ENCODE assay signal across 1 cellular context in genomic region chr3:171924864-171925263, GRCh38.
DNase-seq lines count a peak whose midpoint lies in the region; ATAC-seq, FAIRE-seq and TF ChIP-seq lines count a peak whose summit lies in the region.
"Not testable (repeated sequence)": the region's sequence is repeated elsewhere in the genome, so short reads cannot be mapped to it uniquely, and the experiment has no call there.

No MANE protein-coding gene starts in this region.

- not testable (repeated sequence) for H3K27me3 ChIP-seq in K562 (ENCODE audit: control insufficient read depth in 2 of 2, insufficient read depth in 2 of 2, low read length in 2 of 2)

- not testable (repeated sequence) for H3K79me2 ChIP-seq in K562 (ENCODE audit: control insufficient read depth, insufficient read depth, low read length)

- not testable (repeated sequence) for H4K20me1 ChIP-seq in K562 (replicated peaks; ENCODE audit: control insufficient read depth, insufficient read depth, low read length)

- not testable (repeated sequence) for H3K9ac ChIP-seq in K562 (ENCODE audit: insufficient read depth in 1 of 2, low read depth in 2 of 2, low read length in 2 of 2)

- H3K9me3 ChIP-seq in K562 (replicated peaks; ENCODE audit: control insufficient read depth, insufficient read depth, low read depth, low read length), result not testable (repeated sequence)

- not testable (repeated sequence) for TF ChIP-seq EP300 in K562 (IDR thresholded peaks at IDR 0.05; ENCODE audit: low read length)

- intact Hi-C loops in K562 (cut with micrococcal nuclease), result not testable (repeated sequence)

- CTCF ChIA-PET in K562 (lab: Yijun Ruan, JAX; ENCODE audit: low intra/inter-chr PET ratio), result not testable (repeated sequence)

- H2AFZ ChIP-seq in K562 (ENCODE audit: low read depth, low read length), result not testable (repeated sequence)

- POLR2A ChIA-PET in K562 (lab: Yijun Ruan, JAX), result not testable (repeated sequence)

- H3K4me3 ChIP-seq in K562, result not testable (repeated sequence)

- not testable (repeated sequence) for H3K27ac ChIP-seq in K562 (ENCODE audit: extremely low read depth, low read depth, low read length)

- H3K4me1 ChIP-seq in K562 (replicated peaks in 1 of 2; ENCODE audit: control insufficient read depth in 2 of 2, insufficient read depth in 2 of 2, low read length in 2 of 2), result not testable (repeated sequence)

- in situ Hi-C loops in K562 (cut with MboI), result not testable (repeated sequence)

- not testable (repeated sequence) for DNase-seq in K562 (ENCODE audit: extremely low read depth in 1 of 4, low spot score in 3 of 4)

- H3K36me3 ChIP-seq in K562 (ENCODE audit: control insufficient read depth, insufficient read depth, low read length), result not testable (repeated sequence)

- not testable (repeated sequence) for BruUV-seq in K562 (replicated peaks; lab: Mats Ljungman, UMichigan)

- TF ChIP-seq POLR2A in K562 (conservative IDR thresholded peaks at IDR 0.05), result not testable (repeated sequence)

- WGBS in K562 (ENCODE audit: insufficient coverage, low coverage, missing lambda C conversion rate), result 6% methylated on average over 1 of the region's 1 CpG

- not testable (repeated sequence) for FAIRE-seq in K562 (lab: Jason Lieb, UNC)

- not testable (repeated sequence) for H3K9me1 ChIP-seq in K562 (ENCODE audit: control insufficient read depth, insufficient read depth, low read length)

- not testable (repeated sequence) for TF ChIP-seq CTCF in K562 (IDR thresholded peaks at IDR 0.05 in 2 of 3, conservative IDR thresholded peaks at IDR 0.05 in 1 of 3; ENCODE audit: insufficient read depth in 2 of 3, low read depth in 1 of 3, low read length in 3 of 3)

- not testable (repeated sequence) for H3K4me2 ChIP-seq in K562 (ENCODE audit: insufficient read depth, low read length)

- not testable (repeated sequence) for TF ChIP-seq RAD21 in K562 (CRISPR knock-in tag; conservative IDR thresholded peaks at IDR 0.05 in 1 of 2, IDR thresholded peaks at IDR 0.05 in 1 of 2)

- not testable (repeated sequence) for ATAC-seq in K562

TF ChIP-seq in K562, 482 proteins besides CTCF, POLR2A, EP300 and RAD21:
- TF ChIP-seq ZNF316 (IDR thresholded peaks at IDR 0.05) (peak; percentile 75), C11orf30 (IDR thresholded peaks at IDR 0.05; ENCODE audit: low read depth) (peak; percentile 55)
